Comparison of ENCODE assay signal across 8 cellular contexts in the genomic region with DNA sequence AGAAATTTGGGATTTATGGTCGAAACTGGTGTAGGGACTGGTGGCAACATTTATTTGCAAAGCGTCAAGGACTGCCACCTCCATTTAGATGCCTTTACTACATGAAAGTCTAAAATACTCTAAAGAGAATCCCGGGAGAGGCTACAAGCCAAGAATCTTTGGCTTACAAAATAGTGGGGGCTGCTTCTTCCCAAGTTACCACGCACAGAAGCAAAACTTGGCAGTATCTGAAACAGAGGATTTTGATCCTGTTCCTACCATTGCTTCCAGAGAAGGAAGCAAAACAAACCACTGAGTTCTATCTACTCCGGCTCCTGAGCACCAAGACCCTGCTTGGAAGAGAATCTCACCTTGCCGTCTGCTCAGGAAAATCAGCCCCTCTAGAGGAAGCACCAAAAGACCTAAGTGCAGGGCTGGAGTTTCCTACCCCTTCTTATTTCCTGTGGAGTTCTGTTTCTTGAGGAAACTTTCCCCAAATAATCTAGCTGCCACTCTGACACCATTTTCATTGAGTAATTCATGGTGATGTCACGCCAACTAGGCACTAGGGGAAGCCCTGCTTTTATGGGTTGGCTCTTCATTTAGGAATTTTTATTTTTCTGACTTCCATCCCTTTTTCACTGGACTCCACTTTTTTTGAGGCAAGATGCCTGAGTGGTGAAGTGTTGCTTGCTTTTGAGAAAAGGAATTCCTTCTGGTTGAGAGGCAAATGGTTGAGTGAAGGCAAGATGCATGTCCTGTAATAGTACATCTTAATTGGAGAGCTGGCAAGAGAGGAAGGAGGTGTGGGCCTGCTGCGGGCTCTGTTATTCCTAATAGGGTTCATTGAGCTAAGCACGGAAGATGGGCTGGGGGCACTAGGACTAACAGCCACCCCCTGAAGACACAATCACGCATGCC. TPM values are rescaled to one million over a fixed set of nuclear protein-coding genes. Genes with fewer than 3 reads are reported as not detected.
A peak's percentile ranks its signal among the peaks of the same experiment; 100 is the strongest.
DNase-seq lines count a peak whose midpoint lies in the region; ATAC-seq, FAIRE-seq and TF ChIP-seq lines count a peak whose summit lies in the region.

No MANE protein-coding gene starts in this region.

- no peak for FAIRE-seq in A549 (lab: Jason Lieb, UNC)

- H3K27ac Mint-ChIP-seq in activated T-helper 1 cell treated with anti-CD3 and anti-CD28 coated beads, Interleukin-12 subunit alpha, Interleukin-12 subunit beta, Interleukin-2, Interleukin-4 antibody, amounts not matched to agents 30 ng/mL and 10 ng/mL and 1 ng/mL, durations not matched to agents 14 hours and 24 hours and 36 hours: peak overlapping the region; percentile 95

- POLR2A ChIA-PET in A549 (lab: Yijun Ruan, JAX): interaction anchor here (1.0 to 1.4 kb wide), 8 partner anchors 9 to 678 kb away, joined by 4 to 26 read pairs (median 6); partner anchors contain the start of gene EML4

- no peaks in the 10 kb centered on the region for H3K27me3 ChIP-seq in right cardiac atrium (ENCODE audit: control insufficient read depth, insufficient read depth)

- peaks cover 93% of the 10 kb centered on the region for H3K4me1 Mint-ChIP-seq in activated T-helper 1 cell treated with anti-CD3 and anti-CD28 coated beads, Interleukin-12 subunit alpha, Interleukin-12 subunit beta, Interleukin-2, Interleukin-4 antibody, amounts not matched to agents 30 ng/mL and 10 ng/mL and 1 ng/mL, durations not matched to agents 14 hours and 24 hours and 36 hours (ENCODE audit: low read depth)

- H3K36me3 Mint-ChIP-seq in activated T-helper 1 cell treated with anti-CD3 and anti-CD28 coated beads, Interleukin-12 subunit alpha, Interleukin-12 subunit beta, Interleukin-2, Interleukin-4 antibody, amounts not matched to agents 30 ng/mL and 10 ng/mL and 1 ng/mL, durations not matched to agents 14 hours and 24 hours and 36 hours (ENCODE audit: low read depth): no peaks in the 10 kb centered on the region

- TF ChIP-seq RAD21 in A549 (conservative IDR thresholded peaks at IDR 0.05 in 1 of 2, IDR thresholded peaks at IDR 0.05 in 1 of 2): no peak

- TF ChIP-seq CTCF in A549 (IDR thresholded peaks at IDR 0.05) (no peak), GM10266 (IDR thresholded peaks at IDR 0.05; ENCODE audit: control insufficient read depth, insufficient read depth, low read depth, missing control alignments) (no peak)

- no peaks in the 10 kb centered on the region for H3K9me3 ChIP-seq in A549
- H3K9me3 ChIP-seq in right cardiac atrium (ENCODE audit: control insufficient read depth, low read length): no peaks in the 10 kb centered on the region

- WGBS in A549 (ENCODE audit: missing lambda C conversion rate): 53% methylated on average over 10 of the region's 10 CpGs
- 52% methylated on average over 10 of the region's 10 CpGs for WGBS in right cardiac atrium

- H3K4me1 ChIP-seq in A549 (peaks cover 72% of the 10 kb centered on the region), right cardiac atrium (ENCODE audit: control insufficient read depth, insufficient read depth, low read length) (peaks cover 3% of the 10 kb centered on the region)

- no peaks in the 10 kb centered on the region for H3K27me3 Mint-ChIP-seq in activated T-helper 1 cell treated with anti-CD3 and anti-CD28 coated beads, Interleukin-12 subunit alpha, Interleukin-12 subunit beta, Interleukin-2, Interleukin-4 antibody, amounts not matched to agents 30 ng/mL and 10 ng/mL and 1 ng/mL, durations not matched to agents 14 hours and 24 hours and 36 hours (ENCODE audit: insufficient read depth)

- DNase-seq in A549 (ENCODE audit: low read depth in 1 of 2, low spot score in 1 of 2): peak; percentile 32 to 76
- DNase-seq in activated T-helper 1 cell treated with anti-CD3 and anti-CD28 coated beads, Interleukin-12 subunit alpha, Interleukin-12 subunit beta, Interleukin-2, Interleukin-4 antibody, amounts not matched to agents 30 ng/mL and 10 ng/mL and 1 ng/mL, durations not matched to agents 14 hours and 24 hours and 36 hours (ENCODE audit: low spot score): no peak
- no peak for DNase-seq in right cardiac atrium
- peak; percentile 69 for DNase-seq in superior temporal gyrus (ENCODE audit: extremely low spot score)
- no peak for DNase-seq in GM10266 (ENCODE audit: extremely low spot score)
- DNase-seq in NCI-H510A (lab: John Stamatoyannopoulos, UW): no peak

- peak overlapping the region; percentile 67 for H3K4me3 Mint-ChIP-seq in activated T-helper 1 cell treated with anti-CD3 and anti-CD28 coated beads, Interleukin-12 subunit alpha, Interleukin-12 subunit beta, Interleukin-2, Interleukin-4 antibody, amounts not matched to agents 30 ng/mL and 10 ng/mL and 1 ng/mL, durations not matched to agents 14 hours and 24 hours and 36 hours

- no peak for TF ChIP-seq POLR2A in A549 (IDR thresholded peaks at IDR 0.05; ENCODE audit: low read length)

- H3K9me3 Mint-ChIP-seq in activated T-helper 1 cell treated with anti-CD3 and anti-CD28 coated beads, Interleukin-12 subunit alpha, Interleukin-12 subunit beta, Interleukin-2, Interleukin-4 antibody, amounts not matched to agents 30 ng/mL and 10 ng/mL and 1 ng/mL, durations not matched to agents 14 hours and 24 hours and 36 hours: no peaks in the 10 kb centered on the region

- TF ChIP-seq EP300 in A549 (IDR thresholded peaks at IDR 0.05): no peak

- H3K4me3 ChIP-seq in A549: no peak overlapping the region
- H3K4me3 ChIP-seq in right cardiac atrium (ENCODE audit: low read length): no peak overlapping the region

- H3K27ac ChIP-seq in A549 (peak overlapping the region; percentile 75 to 87), right cardiac atrium (ENCODE audit: low read length) (peak overlapping the region; percentile 46)

- H3K4me2 ChIP-seq in A549: peak overlapping the region; percentile 81

- ATAC-seq in A549: peak; percentile 55 to 70
- peak; percentile 1 for ATAC-seq in GM21576 (IDR thresholded peaks at IDR 0.05; ENCODE audit: unreplicated experiment)
- ATAC-seq in right cardiac atrium: peak; percentile 38 to 39
- ATAC-seq in HG03521 (IDR thresholded peaks at IDR 0.05; ENCODE audit: unreplicated experiment): no peak

- CTCF ChIA-PET in A549 (lab: Yijun Ruan, JAX): interaction anchor here (0.6 to 2.0 kb wide), 10 partner anchors 11 to 326 kb away, joined by 3 to 13 read pairs (median 3); no protein-coding TSS in a partner anchor

- intact Hi-C loops in activated T-helper 1 cell treated with anti-CD3 and anti-CD28 coated beads, Interleukin-12 subunit alpha, Interleukin-12 subunit beta, Interleukin-2, Interleukin-4 antibody, amounts not matched to agents 30 ng/mL and 10 ng/mL and 1 ng/mL, durations not matched to agents 14 hours and 24 hours and 36 hours (cut with micrococcal nuclease): loop anchor here (2.0 kb wide), 2 partner anchors 14 to 60 kb away; no protein-coding TSS in a partner anchor
- intact Hi-C loops in right cardiac atrium (cut with DNase I): no loop called here

TF ChIP-seq in A549, 52 proteins besides CTCF, POLR2A, EP300 and RAD21:
- TF ChIP-seq HDAC2 (IDR thresholded peaks at IDR 0.05) (no peak), FOXS1 (CRISPR knock-in tag; IDR thresholded peaks at IDR 0.05) (no peak), HOXB5 (CRISPR knock-in tag; IDR thresholded peaks at IDR 0.05) (peak; percentile 81), HOXB13 (CRISPR knock-in tag; IDR thresholded peaks at IDR 0.05; ENCODE audit: low read depth) (0 out of 2 replicates have a peak, but pooled peaks have one; percentile 9), SREBF2 (IDR thresholded peaks at IDR 0.05) (no peak), E2F6 (IDR thresholded peaks at IDR 0.05; ENCODE audit: borderline replicate concordance, low read depth) (no peak), CEBPB (IDR thresholded peaks at IDR 0.05) (peak in 1 of 2 experiments; percentile 2; a peak in 2 of 4 replicates), CHD4 (IDR thresholded peaks at IDR 0.05; ENCODE audit: borderline replicate concordance) (no peak)
- TF ChIP-seq, protein P1, sequence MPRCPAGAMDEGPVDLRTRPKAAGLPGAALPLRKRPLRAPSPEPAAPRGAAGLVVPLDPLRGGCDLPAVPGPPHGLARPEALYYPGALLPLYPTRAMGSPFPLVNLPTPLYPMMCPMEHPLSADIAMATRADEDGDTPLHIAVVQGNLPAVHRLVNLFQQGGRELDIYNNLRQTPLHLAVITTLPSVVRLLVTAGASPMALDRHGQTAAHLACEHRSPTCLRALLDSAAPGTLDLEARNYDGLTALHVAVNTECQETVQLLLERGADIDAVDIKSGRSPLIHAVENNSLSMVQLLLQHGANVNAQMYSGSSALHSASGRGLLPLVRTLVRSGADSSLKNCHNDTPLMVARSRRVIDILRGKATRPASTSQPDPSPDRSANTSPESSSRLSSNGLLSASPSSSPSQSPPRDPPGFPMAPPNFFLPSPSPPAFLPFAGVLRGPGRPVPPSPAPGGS (IDR thresholded peaks at IDR 0.05): no peak
- TF ChIP-seq, protein P2, sequence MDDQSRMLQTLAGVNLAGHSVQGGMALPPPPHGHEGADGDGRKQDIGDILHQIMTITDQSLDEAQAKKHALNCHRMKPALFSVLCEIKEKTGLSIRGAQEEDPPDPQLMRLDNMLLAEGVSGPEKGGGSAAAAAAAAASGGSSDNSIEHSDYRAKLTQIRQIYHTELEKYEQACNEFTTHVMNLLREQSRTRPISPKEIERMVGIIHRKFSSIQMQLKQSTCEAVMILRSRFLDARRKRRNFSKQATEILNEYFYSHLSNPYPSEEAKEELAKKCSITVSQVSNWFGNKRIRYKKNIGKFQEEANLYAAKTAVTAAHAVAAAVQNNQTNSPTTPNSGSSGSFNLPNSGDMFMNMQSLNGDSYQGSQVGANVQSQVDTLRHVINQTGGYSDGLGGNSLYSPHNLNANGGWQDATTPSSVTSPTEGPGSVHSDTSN (IDR thresholded peaks at IDR 0.05): no peak

RNA-seq across cellular contexts. Expression of gene EML4, which starts 36.8 kb away (rescaled TPM):
- polyA plus RNA-seq in A549 (2011; rRNA removed) (115 and 130 TPM in 2 replicates), A549 (2017; fragmentation: RNase III; extraction: RNeasy Plus Mini Kit Qiagen cat#74134 plus additional on column Dnase treatment) (34.6 to 39.0 TPM (median 36.3 TPM) in 3 replicates), right cardiac atrium (3.8 TPM)
- 23.2 and 24.9 TPM in 2 replicates for polyA plus RNA-seq in A549 (2012; cell fraction: cytosol; rRNA removed)
- polyA plus RNA-seq in A549 (2012; cell fraction: nucleus; rRNA removed): 20.9 and 29.1 TPM in 2 replicates
- 88.9 and 93.5 TPM in 2 replicates for polyA minus RNA-seq in A549 (2011; rRNA and poly(A)+ RNA removed)
- total RNA-seq in activated T-helper 1 cell treated with anti-CD3 and anti-CD28 coated beads, Interleukin-12 subunit alpha, Interleukin-12 subunit beta, Interleukin-2, Interleukin-4 antibody, amounts not matched to agents 30 ng/mL and 10 ng/mL and 1 ng/mL, durations not matched to agents 14 hours and 24 hours and 36 hours: 56.7 and 58.9 TPM in 2 replicates
- total RNA-seq in right cardiac atrium: 10 to 100 TPM in 1 of 4 donors, 1 to 10 TPM in 3; 7.2 to 13.8 (median 8.8) TPM

Comparison
In these comparisons a context has a peak if more than half of its experiments do, and no peak if none do; other contexts are left out.
1. DNase-seq: peak in A549 (2 of 2) and superior temporal gyrus (single experiment); none in activated T-helper 1 cell treated with anti-CD3 and anti-CD28 coated beads, Interleukin-12 subunit alpha, Interleukin-12 subunit beta, Interleukin-2, Interleukin-4 antibody, amounts not matched to agents 30 ng/mL and 10 ng/mL and 1 ng/mL, durations not matched to agents 14 hours and 24 hours and 36 hours (single experiment), right cardiac atrium (0 of 3), GM10266 (single experiment) and NCI-H510A (single experiment).